In genomic region chr1:75134656-75134938, GRCh38 we compare ENCODE assay signal across 12 cellular contexts. TPM values are rescaled to one million over a fixed set of nuclear protein-coding genes. Genes with fewer than 3 reads are reported as not detected.
A peak's percentile ranks its signal among the peaks of the same experiment; 100 is the strongest.
DNase-seq lines count a peak whose midpoint lies in the region; ATAC-seq and TF ChIP-seq lines count a peak whose summit lies in the region.
"Had no signal": no experiment of that assay in that cellular context is flagged by ENCODE, and none has a peak within 500 bp of the region (broad histone marks: within the 10 kb centered on the region; RNA-seq: fewer than 3 reads in every experiment).

No MANE protein-coding gene starts in this region.

- H3K4me3 Mint-ChIP-seq in activated CD4-positive, alpha-beta T cell treated with anti-CD3 and anti-CD28 coated beads for 36 hours = peak overlapping the region; percentile 42
- H3K4me3 Mint-ChIP-seq in glutamatergic neuron (ENCODE audit: unreplicated experiment) = peak overlapping the region; percentile 78
- H3K4me3 Mint-ChIP-seq: natural killer cell; stimulated activated effector memory CD8-positive, alpha-beta T cell treated with anti-CD3 and anti-CD28 coated beads, Interleukin-12 subunit alpha, Interleukin-12 subunit beta, amount 100 ng/mL, for 72 hours had no signal

- POLR2A ChIA-PET in activated CD4-positive, alpha-beta T cell treated with anti-CD3 and anti-CD28 coated beads for 36 hours (lab: Charles Lee) = no interaction called here

- TF ChIP-seq POLR2A in Peyer's patch (IDR thresholded peaks at IDR 0.05) = no peak

- H3K4me1 ChIP-seq in skeletal muscle tissue (ENCODE audit: control insufficient read depth in 3 of 3, insufficient read depth in 3 of 3, low read length in 3 of 3) (peaks cover 9 to 15% (median 11%) of the 10 kb centered on the region in 3 donors), Peyer's patch (peaks cover 0 to 19% (median 0%) of the 10 kb centered on the region in 4 donors)

- H3K9me3 ChIP-seq in skeletal muscle tissue (ENCODE audit: control insufficient read depth in 3 of 3, low read length in 3 of 3) = no peaks in the 10 kb centered on the region
- H3K9me3 ChIP-seq in Peyer's patch = peaks cover 0 to 7% (median 0%) of the 10 kb centered on the region in 4 donors

- peak overlapping the region; percentile 6 to 58 (median 18) for H3K4me3 ChIP-seq in skeletal muscle tissue (ENCODE audit: low read length in 3 of 3)
- no peak overlapping the region for H3K4me3 ChIP-seq in Peyer's patch

- peaks cover 76% of the 10 kb centered on the region for H3K27me3 Mint-ChIP-seq in activated CD4-positive, alpha-beta T cell treated with anti-CD3 and anti-CD28 coated beads for 36 hours
- H3K27me3 Mint-ChIP-seq in glutamatergic neuron (ENCODE audit: unreplicated experiment) = peaks cover 52% of the 10 kb centered on the region

- no peak overlapping the region for H3K9ac ChIP-seq in skeletal muscle tissue (ENCODE audit: low read depth in 1 of 3, low read length in 3 of 3)

- no peaks in the 10 kb centered on the region for H3K36me3 Mint-ChIP-seq in activated CD4-positive, alpha-beta T cell treated with anti-CD3 and anti-CD28 coated beads for 36 hours (ENCODE audit: low read depth)
- H3K36me3 Mint-ChIP-seq in glutamatergic neuron (ENCODE audit: unreplicated experiment) = no peaks in the 10 kb centered on the region
- H3K36me3 Mint-ChIP-seq: stimulated activated effector memory CD8-positive, alpha-beta T cell treated with anti-CD3 and anti-CD28 coated beads, Interleukin-12 subunit alpha, Interleukin-12 subunit beta, amount 100 ng/mL, for 72 hours had no signal

- CTCF ChIA-PET in activated CD4-positive, alpha-beta T cell treated with anti-CD3 and anti-CD28 coated beads for 36 hours (lab: Charles Lee) = interaction anchor here (1.0 kb wide), 1 partner anchor 8 kb away, joined by 3 read pairs; no protein-coding TSS in a partner anchor

- H3K27ac ChIP-seq in skeletal muscle tissue (ENCODE audit: low read depth, low read length) = no peak overlapping the region
- H3K27ac ChIP-seq in Peyer's patch = no peak overlapping the region

- DNase-seq in activated CD4-positive, alpha-beta T cell treated with anti-CD3 and anti-CD28 coated beads for 36 hours = no peak
- no peak for DNase-seq in activated CD4-positive, alpha-beta T cell treated with anti-CD3 and anti-CD28 coated beads, Interleukin-2, amount 50 U/mL, for 1 hour
- peak; percentile 52 for DNase-seq in NCI-H748 treated with DMSO at 0.1 percent for 48 hours (lab: John Stamatoyannopoulos, UW)
- no peak for DNase-seq in glutamatergic neuron
- no peak for DNase-seq in Peyer's patch
- DNase-seq in NCI-H146 treated with DMSO at 0.1 percent for 48 hours (lab: John Stamatoyannopoulos, UW; ENCODE audit: unreplicated experiment) = no peak
- no peak for DNase-seq in NK-92 treated with Interleukin-12 subunit alpha and Interleukin-12 subunit beta, amount 100 ng/mL, for 24 hours (lab: John Stamatoyannopoulos, UW)
- DNase-seq: natural killer cell; stimulated activated CD4-positive, alpha-beta T cell treated with anti-CD3 and anti-CD28 coated beads, Interleukin-15, amount 100 ng/mL, for 24 hours had no signal

- intact Hi-C loops in activated CD4-positive, alpha-beta T cell treated with anti-CD3 and anti-CD28 coated beads for 36 hours (cut with DNase I, micrococcal nuclease) = loop anchor here in 1 of 2 experiments (10.0 kb wide), 1 partner anchor 480 kb away; the partner anchor contains the start of gene SLC44A5

- no peak overlapping the region for H3K27ac Mint-ChIP-seq in activated CD4-positive, alpha-beta T cell treated with anti-CD3 and anti-CD28 coated beads for 36 hours
- no peak overlapping the region for H3K27ac Mint-ChIP-seq in glutamatergic neuron (ENCODE audit: unreplicated experiment)
- H3K27ac Mint-ChIP-seq: natural killer cell; stimulated activated effector memory CD8-positive, alpha-beta T cell treated with anti-CD3 and anti-CD28 coated beads, Interleukin-12 subunit alpha, Interleukin-12 subunit beta, amount 100 ng/mL, for 72 hours had no signal

- no peaks in the 10 kb centered on the region for H3K36me3 ChIP-seq in skeletal muscle tissue (ENCODE audit: control insufficient read depth in 3 of 3, insufficient read depth in 3 of 3, low read length in 3 of 3)
- no peaks in the 10 kb centered on the region for H3K36me3 ChIP-seq in Peyer's patch

- TF ChIP-seq CTCF in glutamatergic neuron (IDR thresholded peaks at IDR 0.05; ENCODE audit: partially characterized antibody, unreplicated experiment) (no peak), Peyer's patch (IDR thresholded peaks at IDR 0.05) (no peak)

- no peak for ATAC-seq in activated CD4-positive, alpha-beta T cell treated with anti-CD3 and anti-CD28 coated beads for 36 hours
- ATAC-seq: natural killer cell; stimulated activated effector memory CD8-positive, alpha-beta T cell treated with anti-CD3 and anti-CD28 coated beads, Interleukin-12 subunit alpha, Interleukin-12 subunit beta, amount 100 ng/mL, for 72 hours had no signal

- H3K4me1 Mint-ChIP-seq in activated CD4-positive, alpha-beta T cell treated with anti-CD3 and anti-CD28 coated beads for 36 hours = peaks cover 12% of the 10 kb centered on the region
- H3K4me1 Mint-ChIP-seq in glutamatergic neuron (ENCODE audit: low read depth, unreplicated experiment) = peaks cover 28% of the 10 kb centered on the region
- H3K4me1 Mint-ChIP-seq: natural killer cell; stimulated activated effector memory CD8-positive, alpha-beta T cell treated with anti-CD3 and anti-CD28 coated beads, Interleukin-12 subunit alpha, Interleukin-12 subunit beta, amount 100 ng/mL, for 72 hours had no signal

- no peaks in the 10 kb centered on the region for H3K9me3 Mint-ChIP-seq in activated CD4-positive, alpha-beta T cell treated with anti-CD3 and anti-CD28 coated beads for 36 hours (ENCODE audit: low read depth)
- peaks cover 27% of the 10 kb centered on the region for H3K9me3 Mint-ChIP-seq in glutamatergic neuron (ENCODE audit: unreplicated experiment)

- peaks cover 83 to 90% (median 84%) of the 10 kb centered on the region in 3 donors for H3K27me3 ChIP-seq in skeletal muscle tissue (ENCODE audit: control insufficient read depth in 3 of 3, insufficient read depth in 3 of 3, low read length in 3 of 3)
- peaks cover 0 to 51% of the 10 kb centered on the region in 2 donors for H3K27me3 ChIP-seq in Peyer's patch

RNA-seq across cellular contexts. Expression of gene LHX8, which starts 0.4 kb away (rescaled TPM):
- total RNA-seq in activated CD4-positive, alpha-beta T cell treated with anti-CD3 and anti-CD28 coated beads for 36 hours = not detected
- total RNA-seq in glutamatergic neuron (ENCODE audit: unreplicated experiment) = not detected
- total RNA-seq in skeletal muscle tissue = not detected
- not detected for total RNA-seq in Peyer's patch
- total RNA-seq: natural killer cell; T-helper 1 cell treated with Interleukin-12 subunit alpha and Interleukin-12 subunit beta and Interleukin-4 antibody, amounts not matched to agents 30 ng/mL and 1 ng/mL, for 36 hours had no signal

Comparison
In these comparisons a context has a peak if more than half of its experiments do, and no peak if none do; other contexts are left out.
1. H3K4me3 ChIP-seq: peak in skeletal muscle tissue (3 of 3); none in Peyer's patch (0 of 4).